ENCODE assay signal across 14 cellular contexts in the genomic region with DNA sequence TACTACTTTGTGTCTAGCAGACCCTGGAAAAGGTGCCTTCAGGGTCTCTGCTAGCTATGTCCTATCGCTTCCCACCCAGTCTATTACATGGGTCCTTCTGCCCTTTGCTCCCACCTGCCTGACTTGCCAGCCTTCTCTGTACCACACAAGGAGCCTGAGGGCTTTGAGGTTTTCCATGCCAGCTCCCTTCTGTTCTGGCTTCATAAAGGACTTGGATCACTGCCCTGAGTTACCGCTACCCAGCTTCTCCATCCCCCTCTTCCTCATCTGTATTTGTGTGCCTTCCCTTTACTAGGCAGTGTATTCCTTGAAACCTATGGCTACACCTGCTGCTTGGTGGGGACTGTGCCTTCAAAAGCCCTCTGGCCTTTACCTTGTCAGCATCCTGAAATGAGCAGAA.
"Had no signal": no experiment of that assay in that cellular context is flagged by ENCODE, and none has a peak within 500 bp of the region (broad histone marks: within the 10 kb centered on the region; RNA-seq: fewer than 3 reads in every experiment).

No MANE protein-coding gene starts in this region.

- H3K27ac Mint-ChIP-seq: WTC11 had no signal

- H3K9me3 Mint-ChIP-seq: neural crest cell, WTC11 had no signal

- H3K4me1 Mint-ChIP-seq: neural crest cell had no signal

- H3K4me3 Mint-ChIP-seq: neural crest cell, WTC11 had no signal

- H3K4me3 ChIP-seq: esophagus squamous epithelium, psoas muscle, suprapubic skin had no signal

- DNase-seq: activated CD4-positive, alpha-beta T cell treated with anti-CD3 and anti-CD28 coated beads for 48 hours; activated CD8-positive, alpha-beta memory T cell treated with anti-CD3 and anti-CD28 coated beads for 24 hours; activated effector memory CD4-positive, alpha-beta T cell treated with anti-CD3 and anti-CD28 coated beads, Interleukin-2, amount 50 U/mL, for 16 hours; aorta; esophagus squamous epithelium; hippocampal formation; kidney glomerular epithelial cell; psoas muscle; stimulated activated naive CD8-positive, alpha-beta T cell treated with anti-CD3 and anti-CD28 coated beads, Interleukin-15, Interleukin-2, amounts not matched to agents 100 U/mL and 50 U/mL, for 24 hours; trophoblast cell had no signal

- H3K9me3 ChIP-seq: esophagus squamous epithelium, psoas muscle, suprapubic skin had no signal

- ATAC-seq: psoas muscle; sciatic nerve; stimulated activated naive CD8-positive, alpha-beta T cell treated with anti-CD3 and anti-CD28 coated beads, Interleukin-15, Interleukin-2, amounts not matched to agents 100 U/mL and 50 U/mL, for 24 hours; WTC11 had no signal

- H3K27me3 ChIP-seq: esophagus squamous epithelium, suprapubic skin had no signal

- H3K27ac ChIP-seq: esophagus squamous epithelium, psoas muscle, suprapubic skin had no signal
